ENCODE assay signal across 13 cellular contexts in the genomic region with DNA sequence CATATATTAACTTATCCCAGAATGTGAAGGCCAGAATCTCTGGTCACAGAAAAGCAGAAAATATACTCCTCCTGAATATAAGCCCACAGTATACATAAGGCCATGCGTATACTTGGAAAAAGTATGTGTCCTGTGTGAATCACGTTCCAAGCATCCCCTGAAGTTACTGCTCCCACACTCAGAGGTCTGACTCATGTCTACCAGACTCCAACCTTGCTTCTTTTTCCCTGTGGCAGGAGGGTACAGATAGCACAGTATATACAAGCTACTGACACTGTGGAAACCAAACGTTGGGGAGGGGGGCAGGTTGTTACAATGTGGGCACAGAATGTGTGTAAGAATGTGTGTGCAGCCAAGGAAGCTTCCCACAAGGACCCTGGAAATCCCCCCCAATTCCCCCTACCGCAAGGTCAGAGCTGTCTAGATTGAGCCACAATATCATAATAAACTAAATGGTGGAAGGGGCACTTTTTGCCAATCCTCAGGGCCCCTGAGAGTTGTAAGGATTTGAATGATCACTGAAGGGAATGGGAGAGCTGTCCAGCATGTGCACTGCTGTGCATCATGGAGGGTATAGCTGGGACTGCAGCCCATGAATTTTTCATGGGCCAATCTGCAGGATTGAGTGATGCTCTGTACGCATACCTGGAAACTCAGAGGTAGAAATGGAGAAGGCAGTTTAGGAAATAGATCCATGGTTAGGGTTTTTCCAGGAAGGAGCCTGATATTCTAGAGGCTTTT. TPM values are rescaled to one million over a fixed set of nuclear protein-coding genes. Genes with fewer than 3 reads are reported as not detected.
DNase-seq lines count a peak whose midpoint lies in the region; ATAC-seq, FAIRE-seq and TF ChIP-seq lines count a peak whose summit lies in the region.
"Had no signal": no experiment of that assay in that cellular context is flagged by ENCODE, and none has a peak within 500 bp of the region (broad histone marks: within the 10 kb centered on the region; RNA-seq: fewer than 3 reads in every experiment).

No MANE protein-coding gene starts in this region.

- dilution Hi-C loops in keratinocyte (cut with MboI; ENCODE audit: extremely low pct_ligation_motif_present, low sequenced_read_pairs), result no loop called here

- no peaks in the 10 kb centered on the region for H3K9me3 Mint-ChIP-seq in effector memory CD8-positive, alpha-beta T cell

- H3K9me1 ChIP-seq in keratinocyte (ENCODE audit: control insufficient read depth, extremely low read depth, insufficient read depth, low read length), result no peaks in the 10 kb centered on the region

- no peak overlapping the region for H2AFZ ChIP-seq in keratinocyte (ENCODE audit: control insufficient read depth, low read length)
- H2AFZ ChIP-seq: parathyroid adenoma had no signal

- no peak overlapping the region for H3K27ac Mint-ChIP-seq in effector memory CD8-positive, alpha-beta T cell
- H3K27ac Mint-ChIP-seq: B cell had no signal

- H4K20me1 ChIP-seq in keratinocyte (ENCODE audit: control insufficient read depth, extremely low read depth, insufficient read depth, low read length), result no peaks in the 10 kb centered on the region

- no peaks in the 10 kb centered on the region for H3K4me1 Mint-ChIP-seq in effector memory CD8-positive, alpha-beta T cell (ENCODE audit: low read depth in 2 of 2)
- H3K4me1 Mint-ChIP-seq: B cell had no signal

- H3K9me3 ChIP-seq in AG04450 (ENCODE audit: control insufficient read depth, insufficient read depth, low read length), result no peaks in the 10 kb centered on the region
- no peaks in the 10 kb centered on the region for H3K9me3 ChIP-seq in keratinocyte (ENCODE audit: control insufficient read depth, low read depth, low read length)
- H3K9me3 ChIP-seq: esophagus squamous epithelium, uterus had no signal

- no peak overlapping the region for H3K4me3 Mint-ChIP-seq in effector memory CD8-positive, alpha-beta T cell
- H3K4me3 Mint-ChIP-seq: B cell had no signal

- H3K27ac ChIP-seq in AG04450 (ENCODE audit: low read depth, low read length), result peak overlapping the region; percentile 87
- peak overlapping the region; percentile 39 for H3K27ac ChIP-seq in keratinocyte (ENCODE audit: control insufficient read depth, insufficient read depth, low read length)
- H3K27ac ChIP-seq: esophagus squamous epithelium, parathyroid adenoma, uterus had no signal

- no peaks in the 10 kb centered on the region for H3K79me2 ChIP-seq in keratinocyte (ENCODE audit: control insufficient read depth, insufficient read depth, low read length)
- H3K79me2 ChIP-seq: parathyroid adenoma had no signal

- peaks cover 16% of the 10 kb centered on the region for H3K4me1 ChIP-seq in keratinocyte (ENCODE audit: control insufficient read depth, extremely low read depth, insufficient read depth, low read length)
- H3K4me1 ChIP-seq: esophagus squamous epithelium, parathyroid adenoma, uterus had no signal

- H3K27me3 Mint-ChIP-seq in effector memory CD8-positive, alpha-beta T cell, result peaks cover 0 to 3% of the 10 kb centered on the region in 2 donors

- peak overlapping the region; percentile 64 for H3K4me2 ChIP-seq in keratinocyte (ENCODE audit: control insufficient read depth, extremely low read depth, insufficient read depth, low read depth, low read length)

- no peak for ATAC-seq in effector memory CD8-positive, alpha-beta T cell (replicated peaks)

- DNase-seq in AG04450 (ENCODE audit: low read depth, low spot score) (peak; percentile 84), HS-27A (ENCODE audit: low read depth) (peak; percentile 71), amniotic stem cell (lab: John Stamatoyannopoulos, UW) (peak; percentile 72), keratinocyte (ENCODE audit: low read depth, low spot score) (no peak), DMS53 treated with DMSO at 0.1 percent for 48 hours (lab: John Stamatoyannopoulos, UW; ENCODE audit: unreplicated experiment) (no peak), NCI-H128 (lab: John Stamatoyannopoulos, UW; ENCODE audit: unreplicated experiment) (no peak)
- no peak for DNase-seq in activated CD4-positive, CD25-positive, alpha-beta regulatory T cell treated with anti-CD3 and anti-CD28 coated beads, Interleukin-2, amount 50 U/mL, for 72 hours
- no peak for DNase-seq in effector memory CD8-positive, alpha-beta T cell
- DNase-seq: DMS53, esophagus squamous epithelium, uterus had no signal

- H3K9ac ChIP-seq in keratinocyte (ENCODE audit: control insufficient read depth, extremely low read depth, insufficient read depth, low read length), result no peak overlapping the region
- H3K9ac ChIP-seq: parathyroid adenoma had no signal

- H3K27me3 ChIP-seq in AG04450 (ENCODE audit: control insufficient read depth, insufficient read depth, low read length) (no peaks in the 10 kb centered on the region), keratinocyte (ENCODE audit: control insufficient read depth, extremely low read depth, insufficient read depth, low read length) (no peaks in the 10 kb centered on the region)
- H3K27me3 ChIP-seq: esophagus squamous epithelium, uterus had no signal

- POLR2A ChIA-PET in AG04450 (lab: Yijun Ruan, JAX), result no interaction called here

- CTCF ChIA-PET in AG04450 (lab: Charles Lee), result interaction anchor here (0.5 to 1.4 kb wide), 5 partner anchors 11 to 369 kb away, joined by 3 to 5 read pairs (median 4); no protein-coding TSS in a partner anchor

- H3K36me3 Mint-ChIP-seq in effector memory CD8-positive, alpha-beta T cell (ENCODE audit: insufficient read depth), result no peaks in the 10 kb centered on the region

- no peaks in the 10 kb centered on the region for H3K36me3 ChIP-seq in keratinocyte (ENCODE audit: control insufficient read depth in 2 of 2, extremely low read depth in 1 of 2, insufficient read depth in 2 of 2, low read length in 2 of 2)
- H3K36me3 ChIP-seq: esophagus squamous epithelium, uterus had no signal

- TF ChIP-seq CTCF in AG04450 (IDR thresholded peaks at IDR 0.05; ENCODE audit: low read depth, low read length) (no peak), keratinocyte (optimal IDR thresholded peaks at IDR 0.05 in 1 of 3, IDR thresholded peaks at IDR 0.05 in 1 of 3, conservative IDR thresholded peaks at IDR 0.05 in 1 of 3; ENCODE audit: extremely low read depth in 1 of 3, insufficient read depth in 2 of 3, low read length in 3 of 3) (no peak)

- FAIRE-seq in keratinocyte (lab: Jason Lieb, UNC), result peak; percentile 99

- no peak overlapping the region for H3K4me3 ChIP-seq in AG04450 (ENCODE audit: low read depth, low read length)
- no peak overlapping the region for H3K4me3 ChIP-seq in keratinocyte (ENCODE audit: control insufficient read depth in 2 of 3, extremely low read depth in 1 of 3, insufficient read depth in 2 of 3, low read depth in 1 of 3, low read length in 3 of 3)
- H3K4me3 ChIP-seq: esophagus squamous epithelium, uterus had no signal

RNA-seq across cellular contexts. Expression of a gene that starts 7.4 kb away (rescaled TPM):
- polyA plus RNA-seq in AG04450 (2011; rRNA removed), result 8.3 and 9.2 TPM in 2 replicates
- 36.2 and 42.4 TPM in 2 replicates for polyA minus RNA-seq in AG04450 (2011; rRNA and poly(A)+ RNA removed)
- 4.1 to 15.6 TPM (median 9.3 TPM) in 3 replicates for polyA plus RNA-seq in keratinocyte
- 3.1 TPM for polyA plus RNA-seq in keratinocyte (2011; ENCODE audit: low read depth)
- polyA plus RNA-seq in keratinocyte (2011; cell fraction: cytosol; rRNA removed), result 5.5 and 7.2 TPM in 2 replicates
- polyA plus RNA-seq in keratinocyte (2011; cell fraction: nucleus; rRNA removed), result 7.1 and 7.7 TPM in 2 replicates
- polyA plus RNA-seq in keratinocyte (2012; ENCODE audit: low replicate concordance), result 6.1 and 10.4 TPM in 2 replicates
- polyA minus RNA-seq in keratinocyte, result 9.1 to 23.6 TPM (median 22.2 TPM) in 3 replicates
- 22.6 TPM for polyA minus RNA-seq in keratinocyte (2011; cell fraction: cytosol; rRNA and poly(A)+ RNA removed)
- 10.1 and 16.2 TPM in 2 replicates for polyA minus RNA-seq in keratinocyte (2011; cell fraction: nucleus; rRNA and poly(A)+ RNA removed)

Comparison
In these comparisons a context has a peak if more than half of its experiments do, and no peak if none do; other contexts are left out.
1. DNase-seq: peak in AG04450 (single experiment), HS-27A (single experiment) and amniotic stem cell (single experiment); none in keratinocyte (single experiment), activated CD4-positive, CD25-positive, alpha-beta regulatory T cell treated with anti-CD3 and anti-CD28 coated beads, Interleukin-2, amount 50 U/mL, for 72 hours (single experiment), effector memory CD8-positive, alpha-beta T cell (0 of 3), DMS53 treated with DMSO at 0.1 percent for 48 hours (single experiment) and NCI-H128 (single experiment).